21 cellular contexts compared by ENCODE assay signal in genomic region chr7:140330595-140330994, GRCh38.
DNase-seq lines count a peak whose midpoint lies in the region; ATAC-seq, FAIRE-seq and TF ChIP-seq lines count a peak whose summit lies in the region.
"Had no signal": no experiment of that assay in that cellular context is flagged by ENCODE, and none has a peak within 500 bp of the region (broad histone marks: within the 10 kb centered on the region; RNA-seq: fewer than 3 reads in every experiment).

No MANE protein-coding gene starts in this region.

- H3K4me3 ChIP-seq in breast epithelium (no peak overlapping the region), mammary epithelial cell (replicated peaks in 1 of 3; ENCODE audit: insufficient read depth in 1 of 3, low read depth in 2 of 3, low read length in 3 of 3) (no peak overlapping the region), endothelial cell of umbilical vein (replicated peaks in 1 of 3; ENCODE audit: insufficient read depth in 1 of 3, low read depth in 1 of 3, low read length in 3 of 3) (no peak overlapping the region)
- H3K4me3 ChIP-seq: PC-9, SJSA1 had no signal

- no peak for ATAC-seq in HG02870 (IDR thresholded peaks at IDR 0.05; ENCODE audit: unreplicated experiment)

- no peak for TF ChIP-seq POLR2A in breast epithelium (IDR thresholded peaks at IDR 0.05)
- no peak for TF ChIP-seq POLR2A in endothelial cell of umbilical vein (IDR thresholded peaks at IDR 0.05; ENCODE audit: low read depth, low read length)

- H3K9ac ChIP-seq in mammary epithelial cell (ENCODE audit: insufficient read depth, low read length) = no peak overlapping the region
- no peak overlapping the region for H3K9ac ChIP-seq in endothelial cell of umbilical vein (replicated peaks; ENCODE audit: extremely low read depth, insufficient read depth, low read length)

- no peaks in the 10 kb centered on the region for H3K9me1 ChIP-seq in endothelial cell of umbilical vein (replicated peaks; ENCODE audit: control insufficient read depth, extremely low read depth, insufficient read depth, low read length)

- POLR2A ChIA-PET in endothelial cell of umbilical vein (lab: Charles Lee) = no interaction called here

- H3K4me1 Mint-ChIP-seq in activated T-helper 2 cell treated with anti-CD3 and anti-CD28 coated beads, Interferon-gamma antibody, Interleukin-2, Interleukin-4, amounts not matched to agents 10 μg/mL and 5 μg/mL and 100 μg/mL, durations not matched to agents 14 hours and 24 hours and 36 hours (ENCODE audit: low read depth) = peaks cover 9% of the 10 kb centered on the region

- H3K79me2 ChIP-seq in mammary epithelial cell (ENCODE audit: insufficient read depth, low read length) = no peaks in the 10 kb centered on the region
- no peaks in the 10 kb centered on the region for H3K79me2 ChIP-seq in endothelial cell of umbilical vein (ENCODE audit: control insufficient read depth, insufficient read depth, low read length)

- in situ Hi-C loops in mammary epithelial cell (cut with MboI; ENCODE audit: low sequenced_read_pairs in 2 of 2) = no loop called here

- no peaks in the 10 kb centered on the region for H3K27me3 Mint-ChIP-seq in activated T-helper 2 cell treated with anti-CD3 and anti-CD28 coated beads, Interferon-gamma antibody, Interleukin-2, Interleukin-4, amounts not matched to agents 10 μg/mL and 5 μg/mL and 100 μg/mL, durations not matched to agents 14 hours and 24 hours and 36 hours (ENCODE audit: low read depth)
- H3K27me3 Mint-ChIP-seq: CD4-positive, alpha-beta T cell had no signal

- peaks cover 46% of the 10 kb centered on the region for H3K36me3 Mint-ChIP-seq in activated T-helper 2 cell treated with anti-CD3 and anti-CD28 coated beads, Interferon-gamma antibody, Interleukin-2, Interleukin-4, amounts not matched to agents 10 μg/mL and 5 μg/mL and 100 μg/mL, durations not matched to agents 14 hours and 24 hours and 36 hours (ENCODE audit: low read depth)

- H3K4me1 ChIP-seq in breast epithelium = peaks cover 0 to 9% of the 10 kb centered on the region in 2 donors
- H3K4me1 ChIP-seq in mammary epithelial cell (ENCODE audit: insufficient read depth, low read length) = no peaks in the 10 kb centered on the region
- H3K4me1 ChIP-seq in endothelial cell of umbilical vein (ENCODE audit: control insufficient read depth, extremely low read depth, insufficient read depth, low read length) = peaks cover 3% of the 10 kb centered on the region
- H3K4me1 ChIP-seq: SJSA1 had no signal

- CTCF ChIA-PET in mammary epithelial cell (lab: Charles Lee; ENCODE audit: low non-redundant PET) (no interaction called here), endothelial cell of umbilical vein (lab: Charles Lee) (interaction anchor here (1.1 kb wide), 1 partner anchor 728 kb away, joined by 4 read pairs; no protein-coding TSS in a partner anchor)

- intact Hi-C loops in breast epithelium (cut with DNase I; ENCODE audit: low total_unique reads) = no loop called here
- intact Hi-C loops in mammary epithelial cell (cut with micrococcal nuclease) = no loop called here
- intact Hi-C loops in activated T-helper 2 cell treated with anti-CD3 and anti-CD28 coated beads, Interferon-gamma antibody, Interleukin-2, Interleukin-4, amounts not matched to agents 10 μg/mL and 5 μg/mL and 100 μg/mL, durations not matched to agents 14 hours and 24 hours and 36 hours (cut with micrococcal nuclease) = no loop called here
- intact Hi-C loops in endothelial cell of umbilical vein (cut with micrococcal nuclease) = no loop called here

- H3K27ac ChIP-seq in breast epithelium (peak overlapping the region; percentile 70 to 74), mammary epithelial cell (ENCODE audit: insufficient read depth, low read depth, low read length) (no peak overlapping the region), endothelial cell of umbilical vein (ENCODE audit: insufficient read depth, low read depth, low read length) (no peak overlapping the region)
- H3K27ac ChIP-seq: PC-9, SJSA1 had no signal

- H2AFZ ChIP-seq in mammary epithelial cell (ENCODE audit: low read depth, low read length) (no peak overlapping the region), endothelial cell of umbilical vein (ENCODE audit: low read depth, low read length) (no peak overlapping the region)
- H2AFZ ChIP-seq: PC-9 had no signal

- H3K27me3 ChIP-seq in breast epithelium = no peaks in the 10 kb centered on the region
- H3K27me3 ChIP-seq in mammary epithelial cell (ENCODE audit: insufficient read depth, low read length) = no peaks in the 10 kb centered on the region
- H3K27me3 ChIP-seq in endothelial cell of umbilical vein (ENCODE audit: control insufficient read depth in 2 of 2, insufficient read depth in 2 of 2, low read length in 2 of 2) = no peaks in the 10 kb centered on the region
- H3K27me3 ChIP-seq: SJSA1 had no signal

- H3K27ac Mint-ChIP-seq in activated T-helper 2 cell treated with anti-CD3 and anti-CD28 coated beads, Interferon-gamma antibody, Interleukin-2, Interleukin-4, amounts not matched to agents 10 μg/mL and 5 μg/mL and 100 μg/mL, durations not matched to agents 14 hours and 24 hours and 36 hours = peak overlapping the region; percentile 6
- H3K27ac Mint-ChIP-seq: CD4-positive, alpha-beta T cell had no signal

- no peaks in the 10 kb centered on the region for H3K9me3 ChIP-seq in breast epithelium
- H3K9me3 ChIP-seq in mammary epithelial cell (replicated peaks; ENCODE audit: insufficient read depth, low read length) = no peaks in the 10 kb centered on the region
- no peaks in the 10 kb centered on the region for H3K9me3 ChIP-seq in endothelial cell of umbilical vein (replicated peaks; ENCODE audit: control insufficient read depth, insufficient read depth, low read length)
- H3K9me3 ChIP-seq: Caco-2, SJSA1 had no signal

- no peak overlapping the region for H3K4me2 ChIP-seq in mammary epithelial cell (ENCODE audit: insufficient read depth, low read depth, low read length)
- H3K4me2 ChIP-seq in endothelial cell of umbilical vein (ENCODE audit: insufficient read depth, low read length) = no peak overlapping the region
- H3K4me2 ChIP-seq: PC-9 had no signal

- no peaks in the 10 kb centered on the region for H3K36me3 ChIP-seq in breast epithelium
- peaks cover 2% of the 10 kb centered on the region for H3K36me3 ChIP-seq in mammary epithelial cell (ENCODE audit: insufficient read depth, low read length)
- peaks cover 0 to 4% of the 10 kb centered on the region in 2 experiments for H3K36me3 ChIP-seq in endothelial cell of umbilical vein (ENCODE audit: control insufficient read depth in 2 of 2, extremely low read depth in 1 of 2, insufficient read depth in 2 of 2, low read length in 2 of 2)

- dilution Hi-C loops in mammary epithelial cell (cut with HindIII; ENCODE audit: low sequenced_read_pairs) = no loop called here
- dilution Hi-C loops in endothelial cell of umbilical vein (cut with MboI; ENCODE audit: extremely low pct_ligation_motif_present, low sequenced_read_pairs) = no loop called here

- H4K20me1 ChIP-seq in mammary epithelial cell (ENCODE audit: insufficient read depth, low read length) (no peaks in the 10 kb centered on the region), endothelial cell of umbilical vein (replicated peaks; ENCODE audit: control insufficient read depth, extremely low read depth, insufficient read depth, low read length) (no peaks in the 10 kb centered on the region)

- WGBS in mammary epithelial cell (ENCODE audit: low coverage, missing lambda C conversion rate) = 100% methylated on average over 3 of the region's 3 CpGs

- DNase-seq in breast epithelium (ENCODE audit: low spot score in 2 of 2) (no peak), mammary epithelial cell (no peak), endothelial cell of umbilical vein (ENCODE audit: low read depth, low spot score) (no peak), NCI-H2029 treated with DMSO at 0.1 percent for 48 hours (lab: John Stamatoyannopoulos, UW) (no peak)
- no peak for DNase-seq in activated T-helper 2 cell treated with anti-CD3 and anti-CD28 coated beads, Interferon-gamma antibody, Interleukin-2, Interleukin-4, amounts not matched to agents 10 μg/mL and 5 μg/mL and 100 μg/mL, durations not matched to agents 14 hours and 24 hours and 36 hours (ENCODE audit: low spot score)
- no peak for DNase-seq in stimulated activated CD4-positive, alpha-beta T cell treated with anti-CD3 and anti-CD28 coated beads, Interleukin-4, amount 100 ng/mL, for 24 hours
- DNase-seq: Caco-2; CD4-positive, alpha-beta T cell; GF-D8; GOT3; HCEC 1CT; Kasumi-1; NCI-H1105; NCI-H1436 treated with DMSO at 0.1 percent for 48 hours; NCI-H446 treated with DMSO at 0.1 percent for 48 hours; NCI-H526 treated with DMSO at 0.1 percent for 48 hours; PC-9; Right ventricle myocardium superior had no signal

- FAIRE-seq in endothelial cell of umbilical vein (lab: Jason Lieb, UNC) = peak; percentile 48
- FAIRE-seq: GM12891 had no signal

- no peak overlapping the region for H3K4me3 Mint-ChIP-seq in activated T-helper 2 cell treated with anti-CD3 and anti-CD28 coated beads, Interferon-gamma antibody, Interleukin-2, Interleukin-4, amounts not matched to agents 10 μg/mL and 5 μg/mL and 100 μg/mL, durations not matched to agents 14 hours and 24 hours and 36 hours (ENCODE audit: low read depth)
- H3K4me3 Mint-ChIP-seq: CD4-positive, alpha-beta T cell had no signal

- TF ChIP-seq CTCF in breast epithelium (IDR thresholded peaks at IDR 0.05) = no peak
- TF ChIP-seq CTCF in mammary epithelial cell (conservative IDR thresholded peaks at IDR 0.05 in 1 of 2, IDR thresholded peaks at IDR 0.05 in 1 of 2; ENCODE audit: extremely low read depth in 1 of 2, insufficient read depth in 1 of 2, low read depth in 1 of 2, low read length in 2 of 2) = no peak
- no peak for TF ChIP-seq CTCF in endothelial cell of umbilical vein (IDR thresholded peaks at IDR 0.05; ENCODE audit: extremely low read depth in 1 of 2, insufficient read depth in 1 of 2, low read depth in 1 of 2, low read length in 2 of 2)

- H3K9me3 Mint-ChIP-seq in activated T-helper 2 cell treated with anti-CD3 and anti-CD28 coated beads, Interferon-gamma antibody, Interleukin-2, Interleukin-4, amounts not matched to agents 10 μg/mL and 5 μg/mL and 100 μg/mL, durations not matched to agents 14 hours and 24 hours and 36 hours = no peaks in the 10 kb centered on the region
- H3K9me3 Mint-ChIP-seq: CD4-positive, alpha-beta T cell had no signal

- no TSS peak for BruUV-seq in mammary epithelial cell (replicated peaks; lab: Mats Ljungman, UMichigan)
- no TSS peak for BruUV-seq in endothelial cell of umbilical vein (replicated peaks; lab: Mats Ljungman, UMichigan)

TF ChIP-seq in endothelial cell of umbilical vein, 7 proteins besides CTCF, POLR2A, EP300 and RAD21:
- no peak for TF ChIP-seq MYC (IDR thresholded peaks at IDR 0.05; ENCODE audit: low read depth, low read length)
TF ChIP-seq in endothelial cell of umbilical vein: peak in this region for 0.

Comparison
In these comparisons a context has a peak if more than half of its experiments do, and no peak if none do; other contexts are left out.
1. H3K27ac ChIP-seq: peak in breast epithelium (2 of 2); none in mammary epithelial cell (single experiment) and endothelial cell of umbilical vein (single experiment).